In genomic region chr19:29568036-29568788, GRCh38 we compare ENCODE assay signal across 2 cellular contexts.
TF ChIP-seq lines count a peak whose summit lies in the region.

No MANE protein-coding gene starts in this region.

TF ChIP-seq in WTC11, 78 proteins besides CTCF, POLR2A, EP300 and RAD21:
- TF ChIP-seq CREB1 (CRISPR knock-in tag; IDR thresholded peaks at IDR 0.05): no peak
- TF ChIP-seq NR2C2 (CRISPR knock-in tag; IDR thresholded peaks at IDR 0.05): no peak
- TF ChIP-seq TEAD4 (CRISPR knock-in tag; IDR thresholded peaks at IDR 0.05): no peak
- TF ChIP-seq TP53 (CRISPR knock-in tag; IDR thresholded peaks at IDR 0.05): no peak
- no peak for TF ChIP-seq ATF6 (CRISPR knock-in tag; IDR thresholded peaks at IDR 0.05)
- TF ChIP-seq ZSCAN18 (CRISPR knock-in tag; IDR thresholded peaks at IDR 0.05): no peak
- no peak for TF ChIP-seq SMAD4 (CRISPR knock-in tag; IDR thresholded peaks at IDR 0.05)
- TF ChIP-seq ATF2 (CRISPR knock-in tag; IDR thresholded peaks at IDR 0.05; ENCODE audit: borderline replicate concordance, low read depth): no peak
- TF ChIP-seq AR (CRISPR knock-in tag; IDR thresholded peaks at IDR 0.05): no peak
- no peak for TF ChIP-seq ATF3 (CRISPR knock-in tag; conservative IDR thresholded peaks at IDR 0.05)
- TF ChIP-seq ZNF219 (CRISPR knock-in tag; IDR thresholded peaks at IDR 0.05; ENCODE audit: borderline replicate concordance): no peak
- no peak for TF ChIP-seq NFYB (CRISPR knock-in tag; conservative IDR thresholded peaks at IDR 0.05; ENCODE audit: low read depth)
- TF ChIP-seq NR1H2 (CRISPR knock-in tag; IDR thresholded peaks at IDR 0.05): no peak

TF ChIP-seq in HepG2, 621 proteins besides CTCF, POLR2A, EP300 and RAD21:
- TF ChIP-seq LBX2 (CRISPR knock-in tag; IDR thresholded peaks at IDR 0.05; ENCODE audit: borderline replicate concordance): no peak
